In the genomic region with DNA sequence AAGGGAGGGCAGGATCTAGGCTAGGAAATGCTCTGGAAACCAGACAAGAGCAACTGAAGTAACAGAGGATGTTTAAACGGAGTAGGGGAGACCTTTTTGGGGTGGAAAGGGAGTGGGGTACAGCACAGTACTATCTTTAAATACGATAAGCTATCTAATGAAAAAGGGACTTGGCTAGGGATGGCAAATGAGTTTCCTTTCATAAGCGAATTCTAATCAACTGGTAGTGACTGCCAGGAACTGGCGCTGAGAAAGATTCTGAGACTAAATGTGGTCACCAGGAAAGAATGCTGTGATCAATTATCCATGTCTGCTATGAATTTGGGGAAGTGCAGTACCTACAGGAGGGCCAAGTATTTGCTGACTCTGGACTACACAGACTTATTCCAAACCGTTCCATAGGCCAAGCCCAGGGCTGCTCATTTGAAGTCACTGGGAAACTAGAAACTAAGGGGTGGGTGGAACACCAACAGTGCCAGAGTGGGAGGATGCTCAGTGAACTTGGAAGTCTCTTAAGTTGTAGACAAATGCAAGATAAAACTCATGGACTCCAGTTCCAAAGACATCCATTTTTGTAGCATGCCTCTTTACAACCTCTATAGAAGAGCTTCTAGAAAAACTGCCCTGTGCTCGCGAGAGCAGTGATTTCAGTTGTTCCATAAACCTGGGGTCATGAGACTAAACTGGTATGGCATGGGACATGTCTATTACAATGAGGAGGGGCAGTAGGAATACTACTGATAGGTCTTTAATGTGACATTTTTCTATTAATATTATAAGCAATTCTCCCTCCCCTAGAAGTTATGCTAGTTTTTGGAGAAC, we compare ENCODE assay signal across 10 cellular contexts. TPM values are rescaled to one million over a fixed set of nuclear protein-coding genes. Genes with fewer than 3 reads are reported as not detected.
DNase-seq lines count a peak whose midpoint lies in the region; ATAC-seq, FAIRE-seq and TF ChIP-seq lines count a peak whose summit lies in the region.
"Had no signal": no experiment of that assay in that cellular context is flagged by ENCODE, and none has a peak within 500 bp of the region (broad histone marks: within the 10 kb centered on the region; RNA-seq: fewer than 3 reads in every experiment).

No MANE protein-coding gene starts in this region.

- H3K18ac ChIP-seq in mesenchymal stem cell (ENCODE audit: low read depth in 1 of 2, low read length in 2 of 2): no peak overlapping the region

- H3K36me3 ChIP-seq in mesenchymal stem cell (ENCODE audit: control insufficient read depth in 1 of 2, insufficient read depth in 2 of 2, low read depth in 1 of 2, low read length in 2 of 2) (peaks cover 0 to 9% of the 10 kb centered on the region in 2 experiments), adrenal gland (replicated peaks in 1 of 2) (no peaks in the 10 kb centered on the region)

- peaks cover 48% of the 10 kb centered on the region for H3K36me3 Mint-ChIP-seq in activated naive CD8-positive, alpha-beta T cell treated with anti-CD3 and anti-CD28 coated beads, Interleukin-2, amount 50 U/mL, for 24 hours (ENCODE audit: low read depth)

- no peaks in the 10 kb centered on the region for H3K4me1 ChIP-seq in mesenchymal stem cell (ENCODE audit: control insufficient read depth, insufficient read depth, low read depth, low read length)
- H3K4me1 ChIP-seq in adrenal gland (replicated peaks in 1 of 2): peaks cover 5 to 18% of the 10 kb centered on the region in 2 donors

- peaks cover 1% of the 10 kb centered on the region for H3K79me1 ChIP-seq in mesenchymal stem cell (replicated peaks; ENCODE audit: low read length, poor library complexity, severe bottlenecking)

- H2BK120ac ChIP-seq in mesenchymal stem cell (ENCODE audit: low read depth, low read length): no peak overlapping the region

- H2AFZ ChIP-seq in mesenchymal stem cell (ENCODE audit: low read depth, low read length): no peak overlapping the region

- peak overlapping the region; percentile 89 for H3K4me3 Mint-ChIP-seq in activated naive CD8-positive, alpha-beta T cell treated with anti-CD3 and anti-CD28 coated beads, Interleukin-2, amount 50 U/mL, for 24 hours

- no peak overlapping the region for H2AK5ac ChIP-seq in mesenchymal stem cell (ENCODE audit: low read length, severe bottlenecking)

- H3K27me3 Mint-ChIP-seq in activated naive CD8-positive, alpha-beta T cell treated with anti-CD3 and anti-CD28 coated beads, Interleukin-2, amount 50 U/mL, for 24 hours: no peaks in the 10 kb centered on the region

- FAIRE-seq in GM19239 (lab: Jason Lieb, UNC): peak; percentile 45

- H2BK5ac ChIP-seq in mesenchymal stem cell (ENCODE audit: low read depth, low read length, poor library complexity, severe bottlenecking): no peak overlapping the region

- H3K9me3 Mint-ChIP-seq in activated naive CD8-positive, alpha-beta T cell treated with anti-CD3 and anti-CD28 coated beads, Interleukin-2, amount 50 U/mL, for 24 hours: no peaks in the 10 kb centered on the region

- H3K9me3 ChIP-seq in mesenchymal stem cell (ENCODE audit: control insufficient read depth, low read length) (no peaks in the 10 kb centered on the region), adrenal gland (replicated peaks in 1 of 3) (no peaks in the 10 kb centered on the region)

- H3K9ac ChIP-seq in mesenchymal stem cell (ENCODE audit: low read length): peak overlapping the region; percentile 96

- H3K14ac ChIP-seq in mesenchymal stem cell (ENCODE audit: low read length in 2 of 2): no peak overlapping the region

- H2BK15ac ChIP-seq in mesenchymal stem cell (ENCODE audit: low read depth, poor library complexity, severe bottlenecking): no peak overlapping the region

- H2BK12ac ChIP-seq in mesenchymal stem cell (ENCODE audit: low read length in 2 of 2): no peak overlapping the region

- peaks cover 62% of the 10 kb centered on the region for H3K4me1 Mint-ChIP-seq in activated naive CD8-positive, alpha-beta T cell treated with anti-CD3 and anti-CD28 coated beads, Interleukin-2, amount 50 U/mL, for 24 hours

- H3K27me3 ChIP-seq in mesenchymal stem cell (ENCODE audit: control insufficient read depth in 1 of 2, insufficient read depth in 1 of 2, low read length in 2 of 2): peaks cover 0 to 16% of the 10 kb centered on the region in 2 experiments
- H3K27me3 ChIP-seq in adrenal gland: no peaks in the 10 kb centered on the region

- DNase-seq in AG10803 (ENCODE audit: low read depth): peak; percentile 48
- DNase-seq in GM19239 (ENCODE audit: insufficient read length, low spot score): no peak
- DNase-seq in activated naive CD8-positive, alpha-beta T cell treated with anti-CD3 and anti-CD28 coated beads, Interleukin-2, amount 50 U/mL, for 24 hours: no peak
- DNase-seq in mesenchymal stem cell: no peak
- no peak for DNase-seq in Ammon's horn (ENCODE audit: low spot score)
- no peak for DNase-seq in adrenal gland
- no peak for DNase-seq in cardiac septum (ENCODE audit: low spot score)
- no peak for DNase-seq in NCI-H2171 (lab: John Stamatoyannopoulos, UW)
- DNase-seq: islet precursor cell had no signal

- no peak overlapping the region for H4K91ac ChIP-seq in mesenchymal stem cell (ENCODE audit: low read length)

- no peak overlapping the region for H3K23ac ChIP-seq in mesenchymal stem cell (ENCODE audit: low read length in 2 of 2)

- TF ChIP-seq POLR2A in adrenal gland (IDR thresholded peaks at IDR 0.05): no peak

- TF ChIP-seq CTCF in AG10803 (conservative IDR thresholded peaks at IDR 0.05; ENCODE audit: low read length): no peak
- TF ChIP-seq CTCF in adrenal gland (IDR thresholded peaks at IDR 0.05): no peak

- no peak overlapping the region; the same call in 1 of the 2 replicates for H3K4me3 ChIP-seq in AG10803 (ENCODE audit: low read length)
- peak overlapping the region in 1 of 2 experiments; percentile 97 for H3K4me3 ChIP-seq in mesenchymal stem cell (ENCODE audit: insufficient read depth in 1 of 2, low read depth in 1 of 2, low read length in 2 of 2)
- no peak overlapping the region for H3K4me3 ChIP-seq in adrenal gland

- H3K4ac ChIP-seq in mesenchymal stem cell (ENCODE audit: low read depth in 1 of 2, low read length in 2 of 2): no peak overlapping the region

- intact Hi-C loops in adrenal gland (cut with DNase I): no loop called here
- intact Hi-C loops in cardiac septum (cut with DNase I): loop anchor here (5.0 kb wide), 1 partner anchor 65 kb away; no protein-coding TSS in a partner anchor

- no peak overlapping the region for H4K8ac ChIP-seq in mesenchymal stem cell (ENCODE audit: low read length)

- ATAC-seq in activated naive CD8-positive, alpha-beta T cell treated with anti-CD3 and anti-CD28 coated beads, Interleukin-2, amount 50 U/mL, for 24 hours: no peak
- ATAC-seq: sciatic nerve had no signal

- peak overlapping the region; percentile 70 for H3K27ac Mint-ChIP-seq in activated naive CD8-positive, alpha-beta T cell treated with anti-CD3 and anti-CD28 coated beads, Interleukin-2, amount 50 U/mL, for 24 hours

- 95% methylated on average over 4 of the region's 7 CpGs for WGBS in mesenchymal stem cell
- WGBS in adrenal gland, 4 donors: 57 to 87% (median 81%) methylated on average over 4 to 7 of the region's 7 CpGs

- H3K27ac ChIP-seq in mesenchymal stem cell (ENCODE audit: low read length, poor library complexity, severe bottlenecking) (peak overlapping the region; percentile 54), adrenal gland (no peak overlapping the region)

- no peak overlapping the region for H3K4me2 ChIP-seq in mesenchymal stem cell (ENCODE audit: low read length, poor library complexity, severe bottlenecking)

RNA-seq across cellular contexts. Expression of gene TRAPPC2, which starts 2.0 kb away (rescaled TPM):
- 6.8 TPM for polyA plus RNA-seq in mesenchymal stem cell (2013, experiment 1 of 2)
- 8.0 TPM for polyA plus RNA-seq in mesenchymal stem cell (2013, experiment 2 of 2)
- total RNA-seq in adrenal gland (10 to 100 TPM in 7 of 8 donors, 1 to 10 TPM in 1; 8.8 to 20.5 (median 12.6) TPM), cardiac septum (9.9 TPM)
- 1 to 10 TPM; 4.3 to 6.8 (median 6.2) TPM for polyA plus RNA-seq in adrenal gland

RNA-seq across cellular contexts. Expression of gene OFD1, which starts 2.1 kb away (rescaled TPM):
- polyA plus RNA-seq in mesenchymal stem cell (2013, experiment 1 of 2): 9.2 TPM
- 7.8 TPM for polyA plus RNA-seq in mesenchymal stem cell (2013, experiment 2 of 2)
- 10 to 100 TPM in 6 of 8 donors, 1 to 10 TPM in 2; 5.6 to 21.0 (median 14.1) TPM for total RNA-seq in adrenal gland
- polyA plus RNA-seq in adrenal gland: 100 to 1,000 TPM in 1 of 3 donors, 10 to 100 TPM in 2; 11.8 to 129 (median 65.6) TPM
- total RNA-seq in cardiac septum: 12.8 TPM

RNA-seq across cellular contexts. Expression of gene RAB9A, which starts 43.5 kb away (rescaled TPM):
- 23.9 TPM for polyA plus RNA-seq in mesenchymal stem cell (2013, experiment 1 of 2)
- 25.8 TPM for polyA plus RNA-seq in mesenchymal stem cell (2013, experiment 2 of 2)
- total RNA-seq in adrenal gland (100 to 1,000 TPM in 1 of 8 donors, 10 to 100 TPM in 7; 49.1 to 153 (median 66.9) TPM), cardiac septum (28.2 TPM)
- polyA plus RNA-seq in adrenal gland: 10 to 100 TPM; 23.8 to 75.1 (median 28.2) TPM
